Comparison of ENCODE assay signal across 19 cellular contexts in the genomic region with DNA sequence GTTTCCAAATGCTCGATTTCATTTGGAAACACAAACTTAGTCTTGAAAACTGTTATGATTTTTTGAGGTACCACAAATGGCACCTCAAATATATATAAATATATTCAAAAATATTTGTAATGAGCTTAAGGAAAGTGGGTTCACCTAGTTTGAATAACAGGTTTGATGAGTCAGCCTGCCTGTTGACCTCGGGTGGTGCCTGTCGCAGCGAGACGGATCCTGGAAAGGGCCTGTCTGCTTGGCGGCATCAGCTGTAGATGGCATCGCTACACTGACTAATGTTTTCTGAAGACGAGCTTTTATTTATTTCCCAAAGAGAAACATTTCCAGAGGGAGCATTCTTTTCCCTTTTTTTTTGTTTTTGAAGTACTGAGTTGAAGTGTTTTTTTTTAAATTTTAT. TPM values are rescaled to one million over a fixed set of nuclear protein-coding genes. Genes with fewer than 3 reads are reported as not detected.
A peak's percentile ranks its signal among the peaks of the same experiment; 100 is the strongest.
DNase-seq lines count a peak whose midpoint lies in the region; ATAC-seq and TF ChIP-seq lines count a peak whose summit lies in the region.
"Had no signal": no experiment of that assay in that cellular context is flagged by ENCODE, and none has a peak within 500 bp of the region (broad histone marks: within the 10 kb centered on the region; RNA-seq: fewer than 3 reads in every experiment).

No MANE protein-coding gene starts in this region.

- intact Hi-C loops in mammary epithelial cell (cut with micrococcal nuclease), result no loop called here

- in situ Hi-C loops in mammary epithelial cell (cut with MboI; ENCODE audit: low sequenced_read_pairs in 2 of 2), result no loop called here

- no peaks in the 10 kb centered on the region for H3K79me2 ChIP-seq in mammary epithelial cell (ENCODE audit: insufficient read depth, low read length)

- TF ChIP-seq CTCF in RWPE1 (conservative IDR thresholded peaks at IDR 0.05; ENCODE audit: low read depth) (no peak), mammary epithelial cell (conservative IDR thresholded peaks at IDR 0.05 in 1 of 2, IDR thresholded peaks at IDR 0.05 in 1 of 2; ENCODE audit: extremely low read depth in 1 of 2, insufficient read depth in 1 of 2, low read depth in 1 of 2, low read length in 2 of 2) (no peak)

- no peaks in the 10 kb centered on the region for H4K20me1 ChIP-seq in mammary epithelial cell (ENCODE audit: insufficient read depth, low read length)

- BruUV-seq in mammary epithelial cell (replicated peaks; lab: Mats Ljungman, UMichigan), result no TSS peak

- 88% methylated on average over 8 of the region's 8 CpGs for whole genome bisulfite sequencing in mammary epithelial cell (ENCODE audit: low coverage, missing lambda C conversion rate)

- H3K27ac Mint-ChIP-seq in activated CD8-positive, alpha-beta memory T cell treated with anti-CD3 and anti-CD28 coated beads, Interleukin-2, amount 10 ng/mL, durations not matched to agents 7 days and 5 days, result no peak overlapping the region

- H3K36me3 Mint-ChIP-seq in activated CD8-positive, alpha-beta memory T cell treated with anti-CD3 and anti-CD28 coated beads, Interleukin-2, amount 10 ng/mL, durations not matched to agents 7 days and 5 days, result no peaks in the 10 kb centered on the region
- H3K36me3 Mint-ChIP-seq: CD4-positive, alpha-beta memory T cell had no signal

- no peak overlapping the region for H3K27ac ChIP-seq in RWPE1
- H3K27ac ChIP-seq in mammary epithelial cell (ENCODE audit: insufficient read depth, low read depth, low read length), result no peak overlapping the region
- H3K27ac ChIP-seq: A549 had no signal

- no peak overlapping the region for H2AFZ ChIP-seq in mammary epithelial cell (ENCODE audit: low read depth, low read length)

- H3K9me3 Mint-ChIP-seq in activated CD8-positive, alpha-beta memory T cell treated with anti-CD3 and anti-CD28 coated beads, Interleukin-2, amount 10 ng/mL, durations not matched to agents 7 days and 5 days (ENCODE audit: low read depth), result no peaks in the 10 kb centered on the region

- dilution Hi-C loops in mammary epithelial cell (cut with HindIII; ENCODE audit: low sequenced_read_pairs), result no loop called here

- no peaks in the 10 kb centered on the region for H3K9me3 ChIP-seq in mammary epithelial cell (replicated peaks; ENCODE audit: insufficient read depth, low read length)
- H3K9me3 ChIP-seq: A549 had no signal

- H3K27me3 Mint-ChIP-seq in activated CD8-positive, alpha-beta memory T cell treated with anti-CD3 and anti-CD28 coated beads, Interleukin-2, amount 10 ng/mL, durations not matched to agents 7 days and 5 days, result no peaks in the 10 kb centered on the region

- no peak overlapping the region for H3K4me3 Mint-ChIP-seq in activated CD8-positive, alpha-beta memory T cell treated with anti-CD3 and anti-CD28 coated beads, Interleukin-2, amount 10 ng/mL, durations not matched to agents 7 days and 5 days
- H3K4me3 Mint-ChIP-seq: CD4-positive, alpha-beta memory T cell had no signal

- H3K27me3 ChIP-seq in mammary epithelial cell (ENCODE audit: insufficient read depth, low read length), result no peaks in the 10 kb centered on the region

- ATAC-seq in activated CD8-positive, alpha-beta memory T cell treated with anti-CD3 and anti-CD28 coated beads, Interleukin-2, amount 10 ng/mL, durations not matched to agents 7 days and 5 days, result no peak
- no peak for ATAC-seq in HG02763 (IDR thresholded peaks at IDR 0.05; ENCODE audit: unreplicated experiment)
- ATAC-seq: A549, K562 had no signal

- no peak overlapping the region for H3K9ac ChIP-seq in mammary epithelial cell (ENCODE audit: insufficient read depth, low read length)

- peak; percentile 35 for DNase-seq in activated CD8-positive, alpha-beta memory T cell treated with anti-CD3 and anti-CD28 coated beads, Interleukin-2, amount 10 ng/mL, durations not matched to agents 7 days and 5 days
- no peak for DNase-seq in activated CD8-positive, alpha-beta memory T cell treated with anti-CD3 and anti-CD28 coated beads, Interleukin-2, amount 50 U/mL, for 4 hours
- DNase-seq in RWPE1 (ENCODE audit: low spot score), result peak; percentile 36
- peak; percentile 48 for DNase-seq in islet precursor cell
- DNase-seq in GOT3 (lab: John Stamatoyannopoulos, UW), result no peak
- no peak for DNase-seq in mammary epithelial cell
- DNase-seq: CD4-positive, alpha-beta memory T cell; HCEC 1CT; NCI-H1092 treated with DMSO at 0.1 percent for 48 hours; NCI-H146; NCI-H2081 treated with DMSO at 0.1 percent for 48 hours; NCI-H2227 treated with DMSO at 0.1 percent for 48 hours; NCI-H524; NCI-H82 had no signal

- CTCF ChIA-PET in activated CD8-positive, alpha-beta memory T cell treated with anti-CD3 and anti-CD28 coated beads, Interleukin-2, amount 10 ng/mL, durations not matched to agents 7 days and 5 days (lab: Charles Lee), result interaction anchor here (0.7 to 1.5 kb wide), 2 partner anchors 13 to 1219 kb away, joined by 3 to 4 read pairs; no protein-coding TSS in a partner anchor
- CTCF ChIA-PET in RWPE1 (lab: Yijun Ruan, JAX) (interaction anchor here (0.7 kb wide), 1 partner anchor 1496 kb away, joined by 4 read pairs; no protein-coding TSS in a partner anchor), mammary epithelial cell (lab: Charles Lee; ENCODE audit: low non-redundant PET) (no interaction called here)

- no peaks in the 10 kb centered on the region for H3K4me1 ChIP-seq in mammary epithelial cell (ENCODE audit: insufficient read depth, low read length)

- POLR2A ChIA-PET in RWPE1 (lab: Yijun Ruan, JAX; ENCODE audit: low non-redundant PET), result no interaction called here

- no peaks in the 10 kb centered on the region for H3K36me3 ChIP-seq in mammary epithelial cell (ENCODE audit: insufficient read depth, low read length)

- H3K4me1 Mint-ChIP-seq in activated CD8-positive, alpha-beta memory T cell treated with anti-CD3 and anti-CD28 coated beads, Interleukin-2, amount 10 ng/mL, durations not matched to agents 7 days and 5 days, result peaks cover 9% of the 10 kb centered on the region

- no peak overlapping the region for H3K4me2 ChIP-seq in mammary epithelial cell (ENCODE audit: insufficient read depth, low read depth, low read length)
- H3K4me2 ChIP-seq: A549 had no signal

- H3K4me3 ChIP-seq in mammary epithelial cell (replicated peaks in 1 of 3; ENCODE audit: insufficient read depth in 1 of 3, low read depth in 2 of 3, low read length in 3 of 3), result no peak overlapping the region
- H3K4me3 ChIP-seq: A549, K562 had no signal

RNA-seq across cellular contexts. Expression of a gene that starts 6.9 kb away (rescaled TPM):
- not detected for total RNA-seq in activated CD8-positive, alpha-beta memory T cell treated with anti-CD3 and anti-CD28 coated beads, Interleukin-2, amount 10 ng/mL, durations not matched to agents 7 days and 5 days
- not detected for total RNA-seq in mammary epithelial cell
- polyA plus RNA-seq in mammary epithelial cell, result not detected
- not detected for polyA minus RNA-seq in mammary epithelial cell
- total RNA-seq: CD4-positive, alpha-beta memory T cell; K562; SK-MEL-5 had no signal
- polyA plus RNA-seq: A549; BJ; CD4-positive, alpha-beta memory T cell; K562 had no signal

RNA-seq across cellular contexts. Expression of a gene that starts 38.5 kb away (rescaled TPM):
- total RNA-seq in activated CD8-positive, alpha-beta memory T cell treated with anti-CD3 and anti-CD28 coated beads, Interleukin-2, amount 10 ng/mL, durations not matched to agents 7 days and 5 days, result not detected
- total RNA-seq in mammary epithelial cell, result not detected
- polyA plus RNA-seq in mammary epithelial cell, result not detected
- not detected for polyA minus RNA-seq in mammary epithelial cell
- total RNA-seq: CD4-positive, alpha-beta memory T cell; K562; SK-MEL-5 had no signal
- polyA plus RNA-seq: A549; BJ; CD4-positive, alpha-beta memory T cell; K562 had no signal

Comparison
In these comparisons a context has a peak if more than half of its experiments do, and no peak if none do; other contexts are left out.
1. DNase-seq: peak in activated CD8-positive, alpha-beta memory T cell treated with anti-CD3 and anti-CD28 coated beads, Interleukin-2, amount 10 ng/mL, durations not matched to agents 7 days and 5 days (single experiment), RWPE1 (single experiment) and islet precursor cell (single experiment); none in activated CD8-positive, alpha-beta memory T cell treated with anti-CD3 and anti-CD28 coated beads, Interleukin-2, amount 50 U/mL, for 4 hours (single experiment), GOT3 (single experiment) and mammary epithelial cell (single experiment).